9 cellular contexts compared by ENCODE assay signal in the genomic region with DNA sequence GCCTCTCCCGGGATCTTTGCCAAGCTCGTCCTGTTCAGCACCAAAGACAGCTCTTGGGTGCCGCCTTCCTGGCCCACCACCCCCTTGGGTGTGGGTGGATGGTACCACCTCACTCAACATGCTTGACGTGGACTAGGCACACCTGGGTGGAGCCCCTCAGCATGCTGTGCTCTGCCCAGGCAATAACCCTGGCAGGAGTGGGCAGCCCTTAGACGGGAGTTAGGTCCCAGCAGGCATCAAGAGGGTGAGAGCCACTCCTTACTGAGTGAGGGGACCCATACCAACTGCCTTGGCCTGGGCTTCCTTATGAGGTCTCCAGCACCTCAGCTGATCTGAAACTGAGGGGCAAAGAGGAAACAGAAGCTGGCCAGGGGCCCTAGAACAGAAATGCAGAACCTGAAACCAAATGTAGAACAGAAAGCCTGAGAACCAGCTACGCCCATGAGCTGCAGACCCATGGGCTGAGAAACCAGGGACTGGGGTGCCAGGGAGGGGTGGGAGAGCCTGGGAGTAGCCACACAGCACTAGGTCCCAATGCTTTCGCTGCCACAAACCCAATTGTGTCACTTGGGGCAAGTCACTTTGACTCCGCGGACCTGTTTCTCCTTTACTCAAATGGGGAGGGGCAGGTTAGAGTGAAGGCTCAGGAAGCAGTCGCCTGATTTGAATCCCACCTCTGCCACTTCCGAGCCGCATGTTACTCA. TPM values are rescaled to one million over a fixed set of nuclear protein-coding genes. Genes with fewer than 3 reads are reported as not detected.
DNase-seq lines count a peak whose midpoint lies in the region; ATAC-seq, FAIRE-seq and TF ChIP-seq lines count a peak whose summit lies in the region.
"Had no signal": no experiment of that assay in that cellular context is flagged by ENCODE, and none has a peak within 500 bp of the region (broad histone marks: within the 10 kb centered on the region; RNA-seq: fewer than 3 reads in every experiment).

No MANE protein-coding gene starts in this region.

- no peaks in the 10 kb centered on the region for H3K9me3 Mint-ChIP-seq in natural killer cell treated with Interleukin-12 subunit alpha and Interleukin-12 subunit beta and Interleukin-15 and Interleukin-18, amount 100 ng/mL, for 72 hours
- H3K9me3 Mint-ChIP-seq in osteocyte (ENCODE audit: unreplicated experiment): no peaks in the 10 kb centered on the region

- H3K27me3 Mint-ChIP-seq in natural killer cell treated with Interleukin-12 subunit alpha and Interleukin-12 subunit beta and Interleukin-15 and Interleukin-18, amount 100 ng/mL, for 72 hours: no peaks in the 10 kb centered on the region
- no peaks in the 10 kb centered on the region for H3K27me3 Mint-ChIP-seq in osteocyte (ENCODE audit: unreplicated experiment)

- FAIRE-seq in GM12892 (lab: Jason Lieb, UNC): peak; percentile 76

- TF ChIP-seq POLR2A in GM12892 (IDR thresholded peaks at IDR 0.05; ENCODE audit: low read depth, low read length): peak; percentile 23; the same call in 1 of the 2 replicates

- DNase-seq in GM12892 (ENCODE audit: insufficient read length) (peak; percentile 46), caudate nucleus (lab: John Stamatoyannopoulos, UW) (peak in 5 of 61 donors; percentile 7 to 50 (median 21)), NCI-H2196 treated with DMSO at 0.1 percent for 48 hours (lab: John Stamatoyannopoulos, UW; ENCODE audit: unreplicated experiment) (no peak), osteocyte (ENCODE audit: extremely low spot score, unreplicated experiment) (no peak)
- no peak for DNase-seq in natural killer cell treated with Interleukin-12 subunit alpha and Interleukin-12 subunit beta and Interleukin-15 and Interleukin-18, amount 100 ng/mL, for 72 hours (ENCODE audit: low spot score)

- peaks cover 16 to 19% of the 10 kb centered on the region in 2 donors for H3K4me1 Mint-ChIP-seq in natural killer cell treated with Interleukin-12 subunit alpha and Interleukin-12 subunit beta and Interleukin-15 and Interleukin-18, amount 100 ng/mL, for 72 hours (ENCODE audit: low read depth in 2 of 2)
- H3K4me1 Mint-ChIP-seq in osteocyte (ENCODE audit: unreplicated experiment): no peaks in the 10 kb centered on the region

- peak overlapping the region; percentile 37 to 39 for H3K27ac Mint-ChIP-seq in natural killer cell treated with Interleukin-12 subunit alpha and Interleukin-12 subunit beta and Interleukin-15 and Interleukin-18, amount 100 ng/mL, for 72 hours
- H3K27ac Mint-ChIP-seq in osteocyte (ENCODE audit: unreplicated experiment): no peak overlapping the region

- H3K36me3 Mint-ChIP-seq in natural killer cell treated with Interleukin-12 subunit alpha and Interleukin-12 subunit beta and Interleukin-15 and Interleukin-18, amount 100 ng/mL, for 72 hours: no peaks in the 10 kb centered on the region
- no peaks in the 10 kb centered on the region for H3K36me3 Mint-ChIP-seq in osteocyte (ENCODE audit: unreplicated experiment)

- ATAC-seq in HG03159 (IDR thresholded peaks at IDR 0.05; ENCODE audit: unreplicated experiment) (peak; percentile 37), GM18873 (IDR thresholded peaks at IDR 0.05; ENCODE audit: low FRiP score, unreplicated experiment) (no peak), GM18870 (IDR thresholded peaks at IDR 0.05; ENCODE audit: unreplicated experiment) (no peak)
- peak in 1 of 2 donors; percentile 45 for ATAC-seq in natural killer cell treated with Interleukin-12 subunit alpha and Interleukin-12 subunit beta and Interleukin-15 and Interleukin-18, amount 100 ng/mL, for 72 hours

- no peak for TF ChIP-seq CTCF in osteocyte (IDR thresholded peaks at IDR 0.05)

- peak overlapping the region; percentile 48 for H3K27ac ChIP-seq in caudate nucleus (ENCODE audit: low read depth, low read length)

- peak overlapping the region; percentile 45 for H3K4me3 Mint-ChIP-seq in natural killer cell treated with Interleukin-12 subunit alpha and Interleukin-12 subunit beta and Interleukin-15 and Interleukin-18, amount 100 ng/mL, for 72 hours
- H3K4me3 Mint-ChIP-seq in osteocyte (ENCODE audit: unreplicated experiment): no peak overlapping the region

RNA-seq across cellular contexts. Expression of gene FGD2, which starts 2.0 kb away (rescaled TPM):
- 19.4 TPM for polyA plus RNA-seq in GM12892 (2012; ENCODE audit: missing spikeins)
- 1 to 10 TPM; 9.1 to 9.3 TPM for total RNA-seq in natural killer cell treated with Interleukin-12 subunit alpha and Interleukin-12 subunit beta and Interleukin-15 and Interleukin-18, amount 100 ng/mL, for 72 hours
- total RNA-seq in osteocyte: not detected in 2 replicates

RNA-seq across cellular contexts. Expression of gene MTCH1, which starts 21.5 kb away (rescaled TPM):
- 75.2 TPM for polyA plus RNA-seq in GM12892 (2012; ENCODE audit: missing spikeins)
- 100 to 1,000 TPM; 118 to 183 TPM for total RNA-seq in natural killer cell treated with Interleukin-12 subunit alpha and Interleukin-12 subunit beta and Interleukin-15 and Interleukin-18, amount 100 ng/mL, for 72 hours
- 175 and 180 TPM in 2 replicates for total RNA-seq in osteocyte

RNA-seq across cellular contexts. Expression of gene PI16, which starts 53.0 kb away (rescaled TPM):
- 0.11 TPM for polyA plus RNA-seq in GM12892 (2012; ENCODE audit: missing spikeins)
- not detected for total RNA-seq in natural killer cell treated with Interleukin-12 subunit alpha and Interleukin-12 subunit beta and Interleukin-15 and Interleukin-18, amount 100 ng/mL, for 72 hours
- not detected in 2 replicates for total RNA-seq in osteocyte
- total RNA-seq: G401 had no signal

Comparison
In these comparisons a context has a peak if more than half of its experiments do, and no peak if none do; other contexts are left out.
1. RNA of gene FGD2, which starts 2.0 kb away (total RNA-seq): 9.1 to 9.3 TPM in natural killer cell treated with Interleukin-12 subunit alpha and Interleukin-12 subunit beta and Interleukin-15 and Interleukin-18, amount 100 ng/mL, for 72 hours; not detected in osteocyte; every median in the first group is over 10 times any median in the second.